In the genomic region with DNA sequence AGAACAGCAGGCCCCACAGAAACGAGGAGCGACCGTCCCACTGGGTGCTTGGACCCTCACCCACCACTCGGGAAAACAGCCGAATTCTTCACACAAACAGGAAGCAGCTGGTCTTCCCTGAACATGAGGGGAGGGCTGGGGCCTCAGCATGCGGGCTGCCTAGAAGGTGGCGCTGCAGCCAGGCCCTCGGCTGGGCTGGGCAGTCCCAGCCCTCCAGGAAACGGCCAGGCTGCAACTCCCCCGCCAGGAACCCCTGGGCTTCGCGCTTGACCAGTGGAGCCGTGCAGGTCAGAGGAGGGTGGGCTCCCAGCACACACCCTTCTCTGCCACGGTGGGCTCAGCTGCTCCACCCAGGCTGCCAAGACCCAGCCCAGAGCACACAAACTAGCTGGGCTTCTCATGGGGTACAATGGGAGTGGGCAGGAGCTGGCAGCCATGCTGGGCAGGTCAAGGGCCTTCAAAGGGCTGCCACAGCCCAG, we compare ENCODE assay signal across 1 cellular context.
TF ChIP-seq lines count a peak whose summit lies in the region.

No MANE protein-coding gene starts in this region.

TF ChIP-seq in HepG2, 621 proteins besides CTCF, POLR2A, EP300 and RAD21 (continued from another document and continues in another):
- TF ChIP-seq, protein P1, sequence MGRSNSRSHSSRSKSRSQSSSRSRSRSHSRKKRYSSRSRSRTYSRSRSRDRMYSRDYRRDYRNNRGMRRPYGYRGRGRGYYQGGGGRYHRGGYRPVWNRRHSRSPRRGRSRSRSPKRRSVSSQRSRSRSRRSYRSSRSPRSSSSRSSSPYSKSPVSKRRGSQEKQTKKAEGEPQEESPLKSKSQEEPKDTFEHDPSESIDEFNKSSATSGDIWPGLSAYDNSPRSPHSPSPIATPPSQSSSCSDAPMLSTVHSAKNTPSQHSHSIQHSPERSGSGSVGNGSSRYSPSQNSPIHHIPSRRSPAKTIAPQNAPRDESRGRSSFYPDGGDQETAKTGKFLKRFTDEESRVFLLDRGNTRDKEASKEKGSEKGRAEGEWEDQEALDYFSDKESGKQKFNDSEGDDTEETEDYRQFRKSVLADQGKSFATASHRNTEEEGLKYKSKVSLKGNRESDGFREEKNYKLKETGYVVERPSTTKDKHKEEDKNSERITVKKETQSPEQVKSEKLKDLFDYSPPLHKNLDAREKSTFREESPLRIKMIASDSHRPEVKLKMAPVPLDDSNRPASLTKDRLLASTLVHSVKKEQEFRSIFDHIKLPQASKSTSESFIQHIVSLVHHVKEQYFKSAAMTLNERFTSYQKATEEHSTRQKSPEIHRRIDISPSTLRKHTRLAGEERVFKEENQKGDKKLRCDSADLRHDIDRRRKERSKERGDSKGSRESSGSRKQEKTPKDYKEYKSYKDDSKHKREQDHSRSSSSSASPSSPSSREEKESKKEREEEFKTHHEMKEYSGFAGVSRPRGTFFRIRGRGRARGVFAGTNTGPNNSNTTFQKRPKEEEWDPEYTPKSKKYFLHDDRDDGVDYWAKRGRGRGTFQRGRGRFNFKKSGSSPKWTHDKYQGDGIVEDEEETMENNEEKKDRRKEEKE (IDR thresholded peaks at IDR 0.05) = no peak
- no peak for TF ChIP-seq ZNF7 (CRISPR knock-in tag; IDR thresholded peaks at IDR 0.05)
- no peak for TF ChIP-seq MIER3 (CRISPR knock-in tag; IDR thresholded peaks at IDR 0.05; ENCODE audit: borderline replicate concordance)
- TF ChIP-seq IKZF1 (IDR thresholded peaks at IDR 0.05) = no peak
- TF ChIP-seq PPARG (CRISPR knock-in tag; conservative IDR thresholded peaks at IDR 0.05) = no peak
- no peak for TF ChIP-seq CENPT (CRISPR knock-in tag; IDR thresholded peaks at IDR 0.05; ENCODE audit: low read depth)
- TF ChIP-seq, protein P2, sequence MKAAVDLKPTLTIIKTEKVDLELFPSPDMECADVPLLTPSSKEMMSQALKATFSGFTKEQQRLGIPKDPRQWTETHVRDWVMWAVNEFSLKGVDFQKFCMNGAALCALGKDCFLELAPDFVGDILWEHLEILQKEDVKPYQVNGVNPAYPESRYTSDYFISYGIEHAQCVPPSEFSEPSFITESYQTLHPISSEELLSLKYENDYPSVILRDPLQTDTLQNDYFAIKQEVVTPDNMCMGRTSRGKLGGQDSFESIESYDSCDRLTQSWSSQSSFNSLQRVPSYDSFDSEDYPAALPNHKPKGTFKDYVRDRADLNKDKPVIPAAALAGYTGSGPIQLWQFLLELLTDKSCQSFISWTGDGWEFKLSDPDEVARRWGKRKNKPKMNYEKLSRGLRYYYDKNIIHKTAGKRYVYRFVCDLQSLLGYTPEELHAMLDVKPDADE (CRISPR knock-in tag; IDR thresholded peaks at IDR 0.05) = 0 out of 2 replicates have a peak, but pooled peaks have one; percentile 58
- peak; percentile 35; the same call in 1 of the 2 replicates for TF ChIP-seq ZNF777 (CRISPR knock-in tag; IDR thresholded peaks at IDR 0.05)
- TF ChIP-seq SSRP1 (CRISPR knock-in tag; IDR thresholded peaks at IDR 0.05) = no peak
- TF ChIP-seq ZNF615 (CRISPR knock-in tag; IDR thresholded peaks at IDR 0.05; ENCODE audit: borderline replicate concordance) = 0 out of 2 replicates have a peak, but pooled peaks have one; percentile 24
- no peak for TF ChIP-seq ZNF30 (CRISPR knock-in tag; IDR thresholded peaks at IDR 0.05)
- TF ChIP-seq IKZF4 (CRISPR knock-in tag; IDR thresholded peaks at IDR 0.05; ENCODE audit: borderline replicate concordance, low read depth, not compliant biosample characterization) = peak; percentile 40
- no peak for TF ChIP-seq ZFP36 (IDR thresholded peaks at IDR 0.05; ENCODE audit: borderline replicate concordance, low read depth, low read length, partially characterized antibody)
- TF ChIP-seq, protein P3, sequence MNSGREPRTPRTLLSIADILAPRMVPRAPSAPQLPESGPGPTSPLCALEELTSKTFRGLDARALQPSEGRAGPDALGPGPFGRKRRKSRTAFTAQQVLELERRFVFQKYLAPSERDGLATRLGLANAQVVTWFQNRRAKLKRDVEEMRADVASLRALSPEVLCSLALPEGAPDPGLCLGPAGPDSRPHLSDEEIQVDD (CRISPR knock-in tag; IDR thresholded peaks at IDR 0.05; ENCODE audit: borderline replicate concordance) = no peak
- TF ChIP-seq DR1 (CRISPR knock-in tag; IDR thresholded peaks at IDR 0.05) = no peak
- TF ChIP-seq, protein P4, sequence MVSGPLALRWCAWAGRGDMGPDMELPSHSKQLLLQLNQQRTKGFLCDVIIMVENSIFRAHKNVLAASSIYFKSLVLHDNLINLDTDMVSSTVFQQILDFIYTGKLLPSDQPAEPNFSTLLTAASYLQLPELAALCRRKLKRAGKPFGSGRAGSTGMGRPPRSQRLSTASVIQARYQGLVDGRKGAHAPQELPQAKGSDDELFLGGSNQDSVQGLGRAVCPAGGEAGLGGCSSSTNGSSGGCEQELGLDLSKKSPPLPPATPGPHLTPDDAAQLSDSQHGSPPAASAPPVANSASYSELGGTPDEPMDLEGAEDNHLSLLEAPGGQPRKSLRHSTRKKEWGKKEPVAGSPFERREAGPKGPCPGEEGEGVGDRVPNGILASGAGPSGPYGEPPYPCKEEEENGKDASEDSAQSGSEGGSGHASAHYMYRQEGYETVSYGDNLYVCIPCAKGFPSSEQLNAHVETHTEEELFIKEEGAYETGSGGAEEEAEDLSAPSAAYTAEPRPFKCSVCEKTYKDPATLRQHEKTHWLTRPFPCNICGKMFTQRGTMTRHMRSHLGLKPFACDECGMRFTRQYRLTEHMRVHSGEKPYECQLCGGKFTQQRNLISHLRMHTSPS (CRISPR knock-in tag; IDR thresholded peaks at IDR 0.05; ENCODE audit: low read depth) = peak; percentile 77
- 0 out of 2 replicates have a peak, but pooled peaks have one; percentile 25 for TF ChIP-seq ZNF335 (CRISPR knock-in tag; IDR thresholded peaks at IDR 0.05)
- TF ChIP-seq NFE2L1 (CRISPR knock-in tag; IDR thresholded peaks at IDR 0.05; ENCODE audit: borderline replicate concordance) = no peak
- TF ChIP-seq, protein P5, sequence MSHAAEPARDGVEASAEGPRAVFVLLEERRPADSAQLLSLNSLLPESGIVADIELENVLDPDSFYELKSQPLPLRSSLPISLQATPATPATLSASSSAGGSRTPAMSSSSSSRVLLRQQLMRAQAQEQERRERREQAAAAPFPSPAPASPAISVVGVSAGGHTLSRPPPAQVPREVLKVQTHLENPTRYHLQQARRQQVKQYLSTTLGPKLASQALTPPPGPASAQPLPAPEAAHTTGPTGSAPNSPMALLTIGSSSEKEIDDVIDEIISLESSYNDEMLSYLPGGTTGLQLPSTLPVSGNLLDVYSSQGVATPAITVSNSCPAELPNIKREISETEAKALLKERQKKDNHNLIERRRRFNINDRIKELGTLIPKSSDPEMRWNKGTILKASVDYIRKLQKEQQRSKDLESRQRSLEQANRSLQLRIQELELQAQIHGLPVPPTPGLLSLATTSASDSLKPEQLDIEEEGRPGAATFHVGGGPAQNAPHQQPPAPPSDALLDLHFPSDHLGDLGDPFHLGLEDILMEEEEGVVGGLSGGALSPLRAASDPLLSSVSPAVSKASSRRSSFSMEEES (CRISPR knock-in tag; IDR thresholded peaks at IDR 0.05) = peak; percentile 26; the same call in 1 of the 2 replicates
- no peak for TF ChIP-seq HOXA7 (CRISPR knock-in tag; IDR thresholded peaks at IDR 0.05)
- TF ChIP-seq ZNF792 (CRISPR knock-in tag; IDR thresholded peaks at IDR 0.05) = 0 out of 2 replicates have a peak, but pooled peaks have one; percentile 31
- no peak for TF ChIP-seq CAMTA2 (CRISPR knock-in tag; IDR thresholded peaks at IDR 0.05; ENCODE audit: borderline replicate concordance)
- TF ChIP-seq TEAD3 (CRISPR knock-in tag; optimal IDR thresholded peaks at IDR 0.05; ENCODE audit: borderline replicate concordance) = peak; percentile 23
- TF ChIP-seq, protein P6, sequence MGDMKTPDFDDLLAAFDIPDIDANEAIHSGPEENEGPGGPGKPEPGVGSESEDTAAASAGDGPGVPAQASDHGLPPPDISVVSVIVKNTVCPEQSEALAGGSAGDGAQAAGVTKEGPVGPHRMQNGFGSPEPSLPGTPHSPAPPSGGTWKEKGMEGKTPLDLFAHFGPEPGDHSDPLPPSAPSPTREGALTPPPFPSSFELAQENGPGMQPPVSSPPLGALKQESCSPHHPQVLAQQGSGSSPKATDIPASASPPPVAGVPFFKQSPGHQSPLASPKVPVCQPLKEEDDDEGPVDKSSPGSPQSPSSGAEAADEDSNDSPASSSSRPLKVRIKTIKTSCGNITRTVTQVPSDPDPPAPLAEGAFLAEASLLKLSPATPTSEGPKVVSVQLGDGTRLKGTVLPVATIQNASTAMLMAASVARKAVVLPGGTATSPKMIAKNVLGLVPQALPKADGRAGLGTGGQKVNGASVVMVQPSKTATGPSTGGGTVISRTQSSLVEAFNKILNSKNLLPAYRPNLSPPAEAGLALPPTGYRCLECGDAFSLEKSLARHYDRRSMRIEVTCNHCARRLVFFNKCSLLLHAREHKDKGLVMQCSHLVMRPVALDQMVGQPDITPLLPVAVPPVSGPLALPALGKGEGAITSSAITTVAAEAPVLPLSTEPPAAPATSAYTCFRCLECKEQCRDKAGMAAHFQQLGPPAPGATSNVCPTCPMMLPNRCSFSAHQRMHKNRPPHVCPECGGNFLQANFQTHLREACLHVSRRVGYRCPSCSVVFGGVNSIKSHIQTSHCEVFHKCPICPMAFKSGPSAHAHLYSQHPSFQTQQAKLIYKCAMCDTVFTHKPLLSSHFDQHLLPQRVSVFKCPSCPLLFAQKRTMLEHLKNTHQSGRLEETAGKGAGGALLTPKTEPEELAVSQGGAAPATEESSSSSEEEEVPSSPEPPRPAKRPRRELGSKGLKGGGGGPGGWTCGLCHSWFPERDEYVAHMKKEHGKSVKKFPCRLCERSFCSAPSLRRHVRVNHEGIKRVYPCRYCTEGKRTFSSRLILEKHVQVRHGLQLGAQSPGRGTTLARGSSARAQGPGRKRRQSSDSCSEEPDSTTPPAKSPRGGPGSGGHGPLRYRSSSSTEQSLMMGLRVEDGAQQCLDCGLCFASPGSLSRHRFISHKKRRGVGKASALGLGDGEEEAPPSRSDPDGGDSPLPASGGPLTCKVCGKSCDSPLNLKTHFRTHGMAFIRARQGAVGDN (CRISPR knock-in tag; IDR thresholded peaks at IDR 0.05) = peak; percentile 88
- TF ChIP-seq ZFYVE20 (CRISPR knock-in tag; IDR thresholded peaks at IDR 0.05; ENCODE audit: borderline replicate concordance, low read depth) = no peak
- no peak for TF ChIP-seq ZNF781 (CRISPR knock-in tag; IDR thresholded peaks at IDR 0.05; ENCODE audit: borderline replicate concordance, not compliant biosample characterization)
- TF ChIP-seq, protein P7, sequence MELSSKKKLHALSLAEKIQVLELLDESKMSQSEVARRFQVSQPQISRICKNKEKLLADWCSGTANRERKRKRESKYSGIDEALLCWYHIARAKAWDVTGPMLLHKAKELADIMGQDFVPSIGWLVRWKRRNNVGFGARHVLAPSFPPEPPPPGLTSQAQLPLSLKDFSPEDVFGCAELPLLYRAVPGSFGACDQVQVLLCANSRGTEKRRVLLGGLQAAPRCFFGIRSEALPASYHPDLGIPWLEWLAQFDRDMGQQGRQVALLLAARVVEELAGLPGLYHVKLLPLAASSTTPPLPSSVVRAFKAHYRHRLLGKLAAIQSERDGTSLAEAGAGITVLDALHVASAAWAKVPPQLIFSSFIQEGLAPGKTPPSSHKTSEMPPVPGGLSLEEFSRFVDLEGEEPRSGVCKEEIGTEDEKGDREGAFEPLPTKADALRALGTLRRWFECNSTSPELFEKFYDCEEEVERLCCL (CRISPR knock-in tag; IDR thresholded peaks at IDR 0.05; ENCODE audit: borderline replicate concordance) = no peak
- no peak for TF ChIP-seq KAT7 (CRISPR knock-in tag; IDR thresholded peaks at IDR 0.05; ENCODE audit: borderline replicate concordance)
- no peak for TF ChIP-seq MTF1 (CRISPR knock-in tag; IDR thresholded peaks at IDR 0.05)
- TF ChIP-seq, protein P8, sequence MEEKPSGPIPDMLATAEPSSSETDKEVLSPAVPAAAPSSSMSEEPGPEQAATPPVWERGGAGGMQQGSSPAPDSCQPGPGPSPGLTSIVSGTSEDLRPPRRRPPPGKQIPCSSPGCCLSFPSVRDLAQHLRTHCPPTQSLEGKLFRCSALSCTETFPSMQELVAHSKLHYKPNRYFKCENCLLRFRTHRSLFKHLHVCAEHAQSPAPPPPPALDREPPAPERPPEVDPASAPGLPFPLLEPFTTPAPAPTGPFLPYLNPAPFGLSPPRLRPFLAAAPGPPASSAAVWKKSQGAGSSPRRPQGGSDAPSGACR (CRISPR knock-in tag; IDR thresholded peaks at IDR 0.05) = 0 out of 2 replicates have a peak, but pooled peaks have one; percentile 29
- TF ChIP-seq ZNF496 (CRISPR knock-in tag; IDR thresholded peaks at IDR 0.05; ENCODE audit: insufficient replicate concordance) = no peak
- TF ChIP-seq POLR2AphosphoS5 (IDR thresholded peaks at IDR 0.05; ENCODE audit: low read depth, low read length) = no peak
- no peak for TF ChIP-seq ZNF225 (CRISPR knock-in tag; IDR thresholded peaks at IDR 0.05)
- TF ChIP-seq ZFP1 (CRISPR knock-in tag; IDR thresholded peaks at IDR 0.05) = 0 out of 2 replicates have a peak, but pooled peaks have one; percentile 25
- TF ChIP-seq HNRNPLL (IDR thresholded peaks at IDR 0.05; ENCODE audit: low read depth, low read length, poor library complexity, severe bottlenecking) = peak; percentile 26
- TF ChIP-seq RFX5 (IDR thresholded peaks at IDR 0.05; ENCODE audit: low read depth, low read length) = no peak
- TF ChIP-seq TCF7L2 (IDR thresholded peaks at IDR 0.05; ENCODE audit: low read depth, low read length) = no peak
- no peak for TF ChIP-seq ZNF260 (CRISPR knock-in tag; IDR thresholded peaks at IDR 0.05; ENCODE audit: borderline replicate concordance, low read depth)
- TF ChIP-seq, protein P9, sequence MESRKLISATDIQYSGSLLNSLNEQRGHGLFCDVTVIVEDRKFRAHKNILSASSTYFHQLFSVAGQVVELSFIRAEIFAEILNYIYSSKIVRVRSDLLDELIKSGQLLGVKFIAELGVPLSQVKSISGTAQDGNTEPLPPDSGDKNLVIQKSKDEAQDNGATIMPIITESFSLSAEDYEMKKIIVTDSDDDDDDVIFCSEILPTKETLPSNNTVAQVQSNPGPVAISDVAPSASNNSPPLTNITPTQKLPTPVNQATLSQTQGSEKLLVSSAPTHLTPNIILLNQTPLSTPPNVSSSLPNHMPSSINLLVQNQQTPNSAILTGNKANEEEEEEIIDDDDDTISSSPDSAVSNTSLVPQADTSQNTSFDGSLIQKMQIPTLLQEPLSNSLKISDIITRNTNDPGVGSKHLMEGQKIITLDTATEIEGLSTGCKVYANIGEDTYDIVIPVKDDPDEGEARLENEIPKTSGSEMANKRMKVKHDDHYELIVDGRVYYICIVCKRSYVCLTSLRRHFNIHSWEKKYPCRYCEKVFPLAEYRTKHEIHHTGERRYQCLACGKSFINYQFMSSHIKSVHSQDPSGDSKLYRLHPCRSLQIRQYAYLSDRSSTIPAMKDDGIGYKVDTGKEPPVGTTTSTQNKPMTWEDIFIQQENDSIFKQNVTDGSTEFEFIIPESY (CRISPR knock-in tag; IDR thresholded peaks at IDR 0.05) = peak; percentile 85
- no peak for TF ChIP-seq ZNF724P (CRISPR knock-in tag; IDR thresholded peaks at IDR 0.05; ENCODE audit: borderline replicate concordance)
- no peak for TF ChIP-seq KLF16 (CRISPR knock-in tag; IDR thresholded peaks at IDR 0.05)
- TF ChIP-seq NR2F1 (CRISPR knock-in tag; IDR thresholded peaks at IDR 0.05) = no peak
- TF ChIP-seq ADNP (CRISPR knock-in tag; IDR thresholded peaks at IDR 0.05) = no peak
- TF ChIP-seq, protein P10, sequence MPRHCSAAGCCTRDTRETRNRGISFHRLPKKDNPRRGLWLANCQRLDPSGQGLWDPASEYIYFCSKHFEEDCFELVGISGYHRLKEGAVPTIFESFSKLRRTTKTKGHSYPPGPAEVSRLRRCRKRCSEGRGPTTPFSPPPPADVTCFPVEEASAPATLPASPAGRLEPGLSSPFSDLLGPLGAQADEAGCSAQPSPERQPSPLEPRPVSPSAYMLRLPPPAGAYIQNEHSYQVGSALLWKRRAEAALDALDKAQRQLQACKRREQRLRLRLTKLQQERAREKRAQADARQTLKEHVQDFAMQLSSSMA (CRISPR knock-in tag; IDR thresholded peaks at IDR 0.05) = peak; percentile 99
- peak; percentile 76; the same call in 1 of the 2 replicates for TF ChIP-seq MYC (CRISPR knock-in tag; IDR thresholded peaks at IDR 0.05; ENCODE audit: borderline replicate concordance)
- TF ChIP-seq ZNF546 (CRISPR knock-in tag; conservative IDR thresholded peaks at IDR 0.05) = no peak
